ENCODE assay signal across 14 cellular contexts in the genomic region with DNA sequence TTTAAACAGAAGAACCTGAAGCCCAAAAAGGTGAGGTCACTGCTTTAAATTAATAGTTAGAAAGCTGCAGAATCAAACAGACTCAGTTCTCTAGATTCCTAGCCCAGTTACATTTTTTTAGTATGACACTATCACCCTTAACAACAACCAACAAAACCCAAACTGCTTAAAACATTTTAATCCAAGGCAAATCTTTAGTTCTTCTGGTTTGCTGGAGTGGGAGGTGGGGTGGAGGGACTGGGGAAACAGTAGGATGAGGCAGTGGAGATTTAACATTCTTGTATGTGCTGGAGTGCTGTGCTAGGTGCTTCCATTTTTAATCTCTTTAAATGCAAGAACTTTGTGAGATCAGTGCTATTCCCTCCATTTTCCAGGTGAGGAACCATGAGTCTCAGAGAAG.
DNase-seq lines count a peak whose midpoint lies in the region; ATAC-seq, FAIRE-seq and TF ChIP-seq lines count a peak whose summit lies in the region.
"Had no signal": no experiment of that assay in that cellular context is flagged by ENCODE, and none has a peak within 500 bp of the region (broad histone marks: within the 10 kb centered on the region; RNA-seq: fewer than 3 reads in every experiment).

No MANE protein-coding gene starts in this region.

- H4K91ac ChIP-seq in neuronal stem cell (ENCODE audit: low read depth, low read length, poor library complexity) = no peak overlapping the region

- no peak overlapping the region for H3K9ac ChIP-seq in neuronal stem cell (ENCODE audit: low read depth, low read length, poor library complexity)

- H2AFZ ChIP-seq in neuronal stem cell (ENCODE audit: low read length) = peak overlapping the region; percentile 70

- H2BK12ac ChIP-seq in neuronal stem cell (ENCODE audit: low read length) = no peak overlapping the region

- intact Hi-C loops in dorsolateral prefrontal cortex (cut with DNase I) = no loop called here
- intact Hi-C loops in left colon (cut with DNase I, micrococcal nuclease) = no loop called here

- no peak overlapping the region for H2BK5ac ChIP-seq in neuronal stem cell (ENCODE audit: low read length)

- no peaks in the 10 kb centered on the region for H3K79me1 ChIP-seq in neuronal stem cell (ENCODE audit: low read depth, low read length)

- no peak for DNase-seq in AG04450 (ENCODE audit: low read depth, low spot score)
- DNase-seq in RCC 7860 (ENCODE audit: low spot score) = peak; percentile 27
- no peak for DNase-seq in dorsolateral prefrontal cortex
- no peak for DNase-seq in neuronal stem cell (ENCODE audit: low spot score)
- no peak for DNase-seq in LoVo (ENCODE audit: low spot score)
- DNase-seq in left colon = no peak
- no peak for DNase-seq in Ammon's horn (ENCODE audit: low spot score)
- no peak for DNase-seq in GM20000 (ENCODE audit: low spot score)
- DNase-seq: NCI-H2171; stimulated activated CD4-positive, alpha-beta T cell treated with anti-CD3 and anti-CD28 coated beads, Interleukin-4, amount 100 ng/mL, for 24 hours; stomach; T1000 had no signal

- peaks cover 7% of the 10 kb centered on the region for H3K9me3 ChIP-seq in AG04450 (ENCODE audit: control insufficient read depth, insufficient read depth, low read length)
- peaks cover 2 to 13% of the 10 kb centered on the region in 2 donors for H3K9me3 ChIP-seq in neuronal stem cell (replicated peaks in 1 of 2; ENCODE audit: control insufficient read depth in 2 of 2, insufficient read depth in 1 of 2, low read depth in 1 of 2, low read length in 2 of 2)

- no peak for ATAC-seq in left colon

- H2AK5ac ChIP-seq in neuronal stem cell (ENCODE audit: low read depth, low read length) = no peak overlapping the region

- H3K4me3 ChIP-seq in AG04450 (ENCODE audit: low read depth, low read length) (no peak overlapping the region), dorsolateral prefrontal cortex (no peak overlapping the region), neuronal stem cell (ENCODE audit: low read length in 2 of 2) (no peak overlapping the region)
- H3K4me3 ChIP-seq: stomach had no signal

- peak overlapping the region; percentile 91 for H3K27ac ChIP-seq in AG04450 (ENCODE audit: low read depth, low read length)
- H3K27ac ChIP-seq in dorsolateral prefrontal cortex = peak overlapping the region in 53 of 59 donors; percentile 16 to 93 (median 80)
- H3K27ac ChIP-seq in neuronal stem cell (replicated peaks; ENCODE audit: low read length) = no peak overlapping the region
- H3K27ac ChIP-seq: epithelial cell of prostate had no signal

- no peak overlapping the region for H3K14ac ChIP-seq in neuronal stem cell (ENCODE audit: low read length)

- H3K36me3 ChIP-seq in neuronal stem cell (replicated peaks in 1 of 2; ENCODE audit: control insufficient read depth in 2 of 2, insufficient read depth in 2 of 2, low read length in 2 of 2) = no peaks in the 10 kb centered on the region
- H3K36me3 ChIP-seq: stomach had no signal

- H4K8ac ChIP-seq in neuronal stem cell (ENCODE audit: low read depth, low read length) = no peak overlapping the region

- H3K4me2 ChIP-seq in neuronal stem cell (ENCODE audit: insufficient read depth, low read length, poor library complexity, severe bottlenecking) = no peak overlapping the region

- no peaks in the 10 kb centered on the region for H3K27me3 ChIP-seq in AG04450 (ENCODE audit: control insufficient read depth, insufficient read depth, low read length)
- H3K27me3 ChIP-seq in dorsolateral prefrontal cortex = no peaks in the 10 kb centered on the region
- H3K27me3 ChIP-seq in neuronal stem cell (ENCODE audit: control insufficient read depth in 3 of 3, insufficient read depth in 3 of 3, low read depth in 1 of 3, low read length in 3 of 3) = no peaks in the 10 kb centered on the region
- H3K27me3 ChIP-seq: stomach had no signal

- TF ChIP-seq CTCF in AG04450 (IDR thresholded peaks at IDR 0.05; ENCODE audit: low read depth, low read length) (no peak), dorsolateral prefrontal cortex (IDR thresholded peaks at IDR 0.05 in 54 of 56, conservative IDR thresholded peaks at IDR 0.05 in 2 of 56; ENCODE audit: low read depth in 1 of 56, partially characterized antibody in 56 of 56) (no peak), GM20000 (IDR thresholded peaks at IDR 0.05; ENCODE audit: extremely low read depth, missing control alignments) (no peak)

- FAIRE-seq in RCC 7860 (lab: Jason Lieb, UNC) = peak; percentile 21
- FAIRE-seq: G401.6 had no signal

- H2BK120ac ChIP-seq in neuronal stem cell (ENCODE audit: low read depth, low read length) = no peak overlapping the region

- H3K4ac ChIP-seq in neuronal stem cell (ENCODE audit: low read length) = no peak overlapping the region

- POLR2A ChIA-PET in AG04450 (lab: Yijun Ruan, JAX) = interaction anchor here (0.7 to 1.3 kb wide), 3 partner anchors 35 to 82 kb away, joined by 3 read pairs; no protein-coding TSS in a partner anchor

- H3K18ac ChIP-seq in neuronal stem cell (ENCODE audit: low read length) = no peak overlapping the region

- no peak overlapping the region for H3K23ac ChIP-seq in neuronal stem cell (ENCODE audit: low read depth, low read length, poor library complexity)

- CTCF ChIA-PET in AG04450 (lab: Charles Lee) = interaction anchor here (0.8 kb wide), 1 partner anchor 479 kb away, joined by 3 read pairs; no protein-coding TSS in a partner anchor

- H3K4me1 ChIP-seq in neuronal stem cell (ENCODE audit: control insufficient read depth in 2 of 2, insufficient read depth in 1 of 2, low read depth in 1 of 2, low read length in 2 of 2) = peaks cover 5 to 13% of the 10 kb centered on the region in 2 donors

- no peak overlapping the region for H2BK15ac ChIP-seq in neuronal stem cell (ENCODE audit: low read length)
